ENCODE assay signal across 30 cellular contexts in genomic region chr13:106047859-106048258, GRCh38.
"Had no signal": no experiment of that assay in that cellular context is flagged by ENCODE, and none has a peak within 500 bp of the region (broad histone marks: within the 10 kb centered on the region; RNA-seq: fewer than 3 reads in every experiment).

No MANE protein-coding gene starts in this region.

- H3K9ac ChIP-seq: SK-N-SH had no signal

- H3K4me3 ChIP-seq: K562, Peyer's patch, SJCRH30 had no signal

- H3K27me3 Mint-ChIP-seq: activated naive CD8-positive, alpha-beta T cell treated with anti-CD3 and anti-CD28 coated beads, Interleukin-2, amount 50 U/mL, for 24 hours had no signal

- H3K27ac ChIP-seq: brain microvascular endothelial cell, Peyer's patch, RWPE1, SJCRH30, VCaP had no signal

- H3K36me3 ChIP-seq: brain microvascular endothelial cell, Peyer's patch, SJCRH30 had no signal

- H3K4me1 Mint-ChIP-seq: activated naive CD8-positive, alpha-beta T cell treated with anti-CD3 and anti-CD28 coated beads, Interleukin-2, amount 50 U/mL, for 24 hours had no signal

- H3K4me2 ChIP-seq: SK-N-SH had no signal

- DNase-seq: activated CD4-positive, alpha-beta T cell treated with anti-CD3 and anti-CD28 coated beads for 4 hours; activated CD8-positive, alpha-beta memory T cell treated with anti-CD3 and anti-CD28 coated beads, Interleukin-2, amount 50 U/mL, for 48 hours; activated CD8-positive, alpha-beta T cell treated with anti-CD3 and anti-CD28 coated beads, Interleukin-2, amount 10 ng/mL, durations not matched to agents 7 days and 5 days; activated effector memory CD4-positive, alpha-beta T cell treated with Interleukin-2 at 50 U/mL for 16 hours; activated naive CD4-positive, alpha-beta T cell; activated naive CD8-positive, alpha-beta T cell treated with anti-CD3 and anti-CD28 coated beads, Interleukin-2, amount 50 U/mL, for 24 hours; activated T-cell treated with anti-CD3 and anti-CD28 coated beads, Interleukin-2, amount 50 U/mL, for 1 hour; amygdala; brain microvascular endothelial cell; central memory CD4-positive, alpha-beta T cell; Karpas-422; NCI-H146; NCI-H187 treated with DMSO at 0.1 percent for 48 hours; NCI-H2081 treated with DMSO at 0.1 percent for 48 hours; NCI-H2171; NCI-H345; NCI-H510A treated with DMSO at 0.1 percent for 48 hours; NCI-H69; NK-92 treated with Interleukin-12 subunit alpha and Interleukin-12 subunit beta, amount 100 ng/mL, for 24 hours; OCI-M1; Peyer's patch; Right ventricle myocardium superior; SJCRH30; SK-N-SH; T-helper 1 cell had no signal

- H3K4me1 ChIP-seq: Peyer's patch had no signal

- H3K9me3 Mint-ChIP-seq: activated naive CD8-positive, alpha-beta T cell treated with anti-CD3 and anti-CD28 coated beads, Interleukin-2, amount 50 U/mL, for 24 hours; activated T-helper 1 cell treated with anti-CD3 and anti-CD28 coated beads, Interleukin-12 subunit alpha, Interleukin-12 subunit beta, Interleukin-2, Interleukin-4 antibody, amounts not matched to agents 30 ng/mL and 10 ng/mL and 1 ng/mL, durations not matched to agents 14 hours and 24 hours and 36 hours had no signal

- H3K4me3 Mint-ChIP-seq: activated CD8-positive, alpha-beta T cell treated with anti-CD3 and anti-CD28 coated beads, Interleukin-2, amount 10 ng/mL, durations not matched to agents 7 days and 5 days; activated naive CD8-positive, alpha-beta T cell treated with anti-CD3 and anti-CD28 coated beads, Interleukin-2, amount 50 U/mL, for 24 hours; activated T-helper 1 cell treated with anti-CD3 and anti-CD28 coated beads, Interleukin-12 subunit alpha, Interleukin-12 subunit beta, Interleukin-2, Interleukin-4 antibody, amounts not matched to agents 30 ng/mL and 10 ng/mL and 1 ng/mL, durations not matched to agents 14 hours and 24 hours and 36 hours had no signal

- H3K9me3 ChIP-seq: Peyer's patch, SJCRH30, SK-N-SH had no signal

- H3K27me3 ChIP-seq: brain microvascular endothelial cell, Peyer's patch, SJCRH30 had no signal

- H3K27ac Mint-ChIP-seq: activated CD8-positive, alpha-beta T cell treated with anti-CD3 and anti-CD28 coated beads, Interleukin-2, amount 10 ng/mL, durations not matched to agents 7 days and 5 days; activated naive CD4-positive, alpha-beta T cell treated with anti-CD3 and anti-CD28 coated beads, Interleukin-2, amount 50 U/mL, for 72 hours; activated naive CD8-positive, alpha-beta T cell treated with anti-CD3 and anti-CD28 coated beads, Interleukin-2, amount 50 U/mL, for 24 hours; activated T-helper 1 cell treated with anti-CD3 and anti-CD28 coated beads, Interleukin-12 subunit alpha, Interleukin-12 subunit beta, Interleukin-2, Interleukin-4 antibody, amounts not matched to agents 30 ng/mL and 10 ng/mL and 1 ng/mL, durations not matched to agents 14 hours and 24 hours and 36 hours had no signal
